In genomic region chr6:30322527-30323501, GRCh38 we compare ENCODE assay signal across 10 cellular contexts. TPM values are rescaled to one million over a fixed set of nuclear protein-coding genes. Genes with fewer than 3 reads are reported as not detected.
DNase-seq lines count a peak whose midpoint lies in the region; TF ChIP-seq lines count a peak whose summit lies in the region.
"Had no signal": no experiment of that assay in that cellular context is flagged by ENCODE, and none has a peak within 500 bp of the region (broad histone marks: within the 10 kb centered on the region; RNA-seq: fewer than 3 reads in every experiment).

No MANE protein-coding gene starts in this region.

- H3K36me3 Mint-ChIP-seq in T-helper 1 cell treated with Interleukin-12 subunit alpha and Interleukin-12 subunit beta and Interleukin-4 antibody, amounts not matched to agents 30 μg/mL and 1 μg/mL, for 36 hours (ENCODE audit: low read depth): peaks cover 13% of the 10 kb centered on the region
- H3K36me3 Mint-ChIP-seq in endothelial cell (ENCODE audit: low read depth, unreplicated experiment): peaks cover 14% of the 10 kb centered on the region

- peak overlapping the region; percentile 56 for H3K27ac Mint-ChIP-seq in T-helper 1 cell treated with Interleukin-12 subunit alpha and Interleukin-12 subunit beta and Interleukin-4 antibody, amounts not matched to agents 30 μg/mL and 1 μg/mL, for 36 hours
- H3K27ac Mint-ChIP-seq in endothelial cell (ENCODE audit: unreplicated experiment): peak overlapping the region; percentile 30

- no peaks in the 10 kb centered on the region for H3K9me3 Mint-ChIP-seq in T-helper 1 cell treated with Interleukin-12 subunit alpha and Interleukin-12 subunit beta and Interleukin-4 antibody, amounts not matched to agents 30 μg/mL and 1 μg/mL, for 36 hours
- H3K9me3 Mint-ChIP-seq in endothelial cell (ENCODE audit: unreplicated experiment): no peaks in the 10 kb centered on the region

- TF ChIP-seq CTCF in endothelial cell (IDR thresholded peaks at IDR 0.05; ENCODE audit: unreplicated experiment): no peak

- H3K27me3 Mint-ChIP-seq in T-helper 1 cell treated with Interleukin-12 subunit alpha and Interleukin-12 subunit beta and Interleukin-4 antibody, amounts not matched to agents 30 μg/mL and 1 μg/mL, for 36 hours (ENCODE audit: low read depth): no peaks in the 10 kb centered on the region
- H3K27me3 Mint-ChIP-seq in endothelial cell (ENCODE audit: unreplicated experiment): peaks cover 7% of the 10 kb centered on the region

- DNase-seq in T-helper 1 cell: no peak
- peak; percentile 47 for DNase-seq in T1000 (lab: John Stamatoyannopoulos, UW)
- no peak for DNase-seq in endothelial cell (ENCODE audit: low spot score)
- DNase-seq in stimulated activated CD4-positive, alpha-beta T cell treated with anti-CD3 and anti-CD28 coated beads, Interleukin-2, amount 100 ng/mL, for 24 hours: peak; percentile 10 to 35
- DNase-seq in KG1 (lab: John Stamatoyannopoulos, UW): no peak
- DNase-seq in glomerular visceral epithelial cell (ENCODE audit: extremely low spot score): no peak
- no peak for DNase-seq in HuH-7.5 (ENCODE audit: low spot score)
- DNase-seq: NCI-H526 treated with DMSO at 0.1 percent for 48 hours, sigmoid colon had no signal

- peaks cover 60% of the 10 kb centered on the region for H3K4me1 Mint-ChIP-seq in T-helper 1 cell treated with Interleukin-12 subunit alpha and Interleukin-12 subunit beta and Interleukin-4 antibody, amounts not matched to agents 30 μg/mL and 1 μg/mL, for 36 hours (ENCODE audit: low read depth)
- H3K4me1 Mint-ChIP-seq in endothelial cell (ENCODE audit: unreplicated experiment): peaks cover 26% of the 10 kb centered on the region

- H3K4me3 Mint-ChIP-seq in T-helper 1 cell treated with Interleukin-12 subunit alpha and Interleukin-12 subunit beta and Interleukin-4 antibody, amounts not matched to agents 30 μg/mL and 1 μg/mL, for 36 hours: peak overlapping the region; percentile 38
- H3K4me3 Mint-ChIP-seq in endothelial cell (ENCODE audit: unreplicated experiment): no peak overlapping the region

RNA-seq across cellular contexts. Expression of gene TRIM39, which starts 3.9 kb away (rescaled TPM):
- total RNA-seq in endothelial cell (ENCODE audit: unreplicated experiment): 19.4 TPM

RNA-seq across cellular contexts. Expression of gene RPP21, which starts 22.1 kb away (rescaled TPM):
- total RNA-seq in endothelial cell (ENCODE audit: unreplicated experiment): 35.2 TPM

Comparison
In these comparisons a context has a peak if more than half of its experiments do, and no peak if none do; other contexts are left out.
1. DNase-seq: peak in T1000 (single experiment) and stimulated activated CD4-positive, alpha-beta T cell treated with anti-CD3 and anti-CD28 coated beads, Interleukin-2, amount 100 ng/mL, for 24 hours (2 of 2); none in T-helper 1 cell (0 of 5), endothelial cell (single experiment), KG1 (single experiment), glomerular visceral epithelial cell (single experiment) and HuH-7.5 (single experiment).